ENCODE assay signal across 1 cellular context in the genomic region with DNA sequence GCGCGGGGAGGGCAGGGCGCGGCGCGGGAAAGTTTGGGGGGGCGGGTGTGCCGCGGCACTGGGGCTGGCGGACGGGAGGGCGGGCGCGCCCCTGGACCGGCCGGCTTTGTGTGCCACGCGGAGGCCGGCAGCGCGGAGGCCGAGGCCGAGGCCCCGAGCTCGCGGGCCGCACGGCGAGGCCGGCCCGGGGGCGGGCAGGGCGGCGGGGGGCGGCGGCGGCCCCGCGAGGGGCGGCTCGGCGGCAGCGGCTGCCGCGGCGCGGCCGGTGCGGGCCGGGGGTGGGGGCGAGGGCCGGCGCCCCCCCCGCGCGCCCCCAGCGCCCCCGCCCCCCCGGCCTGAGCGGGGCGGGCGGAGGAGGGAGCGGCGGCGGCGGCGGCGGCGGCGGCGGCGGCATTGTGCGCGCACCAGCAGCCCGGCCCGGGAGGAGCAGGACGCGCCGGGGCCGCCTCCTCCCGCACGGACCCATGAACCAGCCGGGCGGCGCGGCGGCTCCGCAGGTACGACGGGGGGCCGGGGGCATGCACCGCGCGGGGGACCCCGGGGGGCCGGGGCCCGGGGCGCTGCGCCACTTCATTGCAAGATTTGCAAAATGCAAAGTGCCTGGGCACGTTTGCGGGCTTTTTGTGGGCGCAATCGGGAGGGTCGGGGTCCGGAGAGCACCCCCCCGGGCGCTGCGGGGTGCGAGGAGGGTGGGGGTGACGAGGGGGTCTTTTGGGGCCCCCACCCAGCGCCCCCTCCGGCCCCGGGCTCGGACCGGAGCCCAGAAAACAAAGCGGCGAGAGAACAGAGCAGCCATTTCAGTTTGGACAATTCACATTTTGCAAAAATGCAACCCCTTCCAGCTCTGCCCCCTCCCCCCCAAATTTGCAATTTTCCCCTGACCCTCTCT.
TF ChIP-seq lines count a peak whose summit lies in the region.

A gene with protein sequence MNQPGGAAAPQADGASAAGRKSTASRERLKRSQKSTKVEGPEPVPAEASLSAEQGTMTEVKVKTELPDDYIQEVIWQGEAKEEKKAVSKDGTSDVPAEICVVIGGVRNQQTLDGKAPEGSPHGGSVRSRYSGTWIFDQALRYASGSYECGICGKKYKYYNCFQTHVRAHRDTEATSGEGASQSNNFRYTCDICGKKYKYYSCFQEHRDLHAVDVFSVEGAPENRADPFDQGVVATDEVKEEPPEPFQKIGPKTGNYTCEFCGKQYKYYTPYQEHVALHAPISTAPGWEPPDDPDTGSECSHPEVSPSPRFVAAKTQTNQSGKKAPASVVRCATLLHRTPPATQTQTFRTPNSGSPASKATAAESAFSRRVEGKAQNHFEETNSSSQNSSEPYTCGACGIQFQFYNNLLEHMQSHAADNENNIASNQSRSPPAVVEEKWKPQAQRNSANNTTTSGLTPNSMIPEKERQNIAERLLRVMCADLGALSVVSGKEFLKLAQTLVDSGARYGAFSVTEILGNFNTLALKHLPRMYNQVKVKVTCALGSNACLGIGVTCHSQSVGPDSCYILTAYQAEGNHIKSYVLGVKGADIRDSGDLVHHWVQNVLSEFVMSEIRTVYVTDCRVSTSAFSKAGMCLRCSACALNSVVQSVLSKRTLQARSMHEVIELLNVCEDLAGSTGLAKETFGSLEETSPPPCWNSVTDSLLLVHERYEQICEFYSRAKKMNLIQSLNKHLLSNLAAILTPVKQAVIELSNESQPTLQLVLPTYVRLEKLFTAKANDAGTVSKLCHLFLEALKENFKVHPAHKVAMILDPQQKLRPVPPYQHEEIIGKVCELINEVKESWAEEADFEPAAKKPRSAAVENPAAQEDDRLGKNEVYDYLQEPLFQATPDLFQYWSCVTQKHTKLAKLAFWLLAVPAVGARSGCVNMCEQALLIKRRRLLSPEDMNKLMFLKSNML (plus strand): TSS at position 393 of the 889 bp plus-strand sequence. CDS start 72 bp downstream, at position 465.

TF ChIP-seq in HEK293, 187 proteins besides CTCF, POLR2A, EP300 and RAD21 (continued from another document):
- TF ChIP-seq, protein P1, sequence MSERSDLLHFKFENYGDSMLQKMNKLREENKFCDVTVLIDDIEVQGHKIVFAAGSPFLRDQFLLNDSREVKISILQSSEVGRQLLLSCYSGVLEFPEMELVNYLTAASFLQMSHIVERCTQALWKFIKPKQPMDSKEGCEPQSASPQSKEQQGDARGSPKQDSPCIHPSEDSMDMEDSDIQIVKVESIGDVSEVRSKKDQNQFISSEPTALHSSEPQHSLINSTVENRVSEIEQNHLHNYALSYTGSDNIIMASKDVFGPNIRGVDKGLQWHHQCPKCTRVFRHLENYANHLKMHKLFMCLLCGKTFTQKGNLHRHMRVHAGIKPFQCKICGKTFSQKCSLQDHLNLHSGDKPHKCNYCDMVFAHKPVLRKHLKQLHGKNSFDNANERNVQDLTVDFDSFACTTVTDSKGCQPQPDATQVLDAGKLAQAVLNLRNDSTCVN (tag by site-specific recombination; optimal IDR thresholded peaks at IDR 0.05), result peak; percentile 27
- TF ChIP-seq MZF1 (tag by site-specific recombination; IDR thresholded peaks at IDR 0.05; ENCODE audit: borderline replicate concordance) (no peak), KLF9 (tag by site-specific recombination; IDR thresholded peaks at IDR 0.05; ENCODE audit: low read depth) (no peak), ZNF513 (tag by site-specific recombination; IDR thresholded peaks at IDR 0.05) (no peak)
- TF ChIP-seq, protein P2, sequence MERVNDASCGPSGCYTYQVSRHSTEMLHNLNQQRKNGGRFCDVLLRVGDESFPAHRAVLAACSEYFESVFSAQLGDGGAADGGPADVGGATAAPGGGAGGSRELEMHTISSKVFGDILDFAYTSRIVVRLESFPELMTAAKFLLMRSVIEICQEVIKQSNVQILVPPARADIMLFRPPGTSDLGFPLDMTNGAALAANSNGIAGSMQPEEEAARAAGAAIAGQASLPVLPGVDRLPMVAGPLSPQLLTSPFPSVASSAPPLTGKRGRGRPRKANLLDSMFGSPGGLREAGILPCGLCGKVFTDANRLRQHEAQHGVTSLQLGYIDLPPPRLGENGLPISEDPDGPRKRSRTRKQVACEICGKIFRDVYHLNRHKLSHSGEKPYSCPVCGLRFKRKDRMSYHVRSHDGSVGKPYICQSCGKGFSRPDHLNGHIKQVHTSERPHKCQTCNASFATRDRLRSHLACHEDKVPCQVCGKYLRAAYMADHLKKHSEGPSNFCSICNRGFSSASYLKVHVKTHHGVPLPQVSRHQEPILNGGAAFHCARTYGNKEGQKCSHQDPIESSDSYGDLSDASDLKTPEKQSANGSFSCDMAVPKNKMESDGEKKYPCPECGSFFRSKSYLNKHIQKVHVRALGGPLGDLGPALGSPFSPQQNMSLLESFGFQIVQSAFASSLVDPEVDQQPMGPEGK (tag by site-specific recombination; IDR thresholded peaks at IDR 0.05), result peak; percentile 77; the same call in 1 of the 2 replicates
